Comparison of ENCODE assay signal across 1 cellular context in genomic region chr10:95245425-95246055, GRCh38.
TF ChIP-seq lines count a peak whose summit lies in the region.

No MANE protein-coding gene starts in this region.

TF ChIP-seq in HepG2, 621 proteins besides CTCF, POLR2A, EP300 and RAD21:
- TF ChIP-seq MAFG (CRISPR knock-in tag; IDR thresholded peaks at IDR 0.05): no peak
- TF ChIP-seq SMAD3 (CRISPR knock-in tag; IDR thresholded peaks at IDR 0.05): no peak
- no peak for TF ChIP-seq ZFP36 (IDR thresholded peaks at IDR 0.05; ENCODE audit: borderline replicate concordance, low read depth, low read length, partially characterized antibody)
- TF ChIP-seq ZNF879 (CRISPR knock-in tag; IDR thresholded peaks at IDR 0.05): no peak
- no peak for TF ChIP-seq CREB3 (CRISPR knock-in tag; IDR thresholded peaks at IDR 0.05)
- no peak for TF ChIP-seq ZNF432 (CRISPR knock-in tag; IDR thresholded peaks at IDR 0.05; ENCODE audit: borderline replicate concordance)
- no peak for TF ChIP-seq ZBTB20 (CRISPR knock-in tag; IDR thresholded peaks at IDR 0.05; ENCODE audit: borderline replicate concordance, low read depth)
- TF ChIP-seq ZNF318 (CRISPR knock-in tag; IDR thresholded peaks at IDR 0.05): no peak
- TF ChIP-seq GABPA (IDR thresholded peaks at IDR 0.05; ENCODE audit: low read depth, low read length): no peak
- TF ChIP-seq GABPA (CRISPR knock-in tag; IDR thresholded peaks at IDR 0.05; ENCODE audit: low read depth): no peak
- TF ChIP-seq GPBP1L1 (CRISPR knock-in tag; IDR thresholded peaks at IDR 0.05): no peak
